20 cellular contexts compared by ENCODE assay signal in genomic region chr4:75953509-75953908, GRCh38. TPM values are rescaled to one million over a fixed set of nuclear protein-coding genes. Genes with fewer than 3 reads are reported as not detected.
A peak's percentile ranks its signal among the peaks of the same experiment; 100 is the strongest.
DNase-seq lines count a peak whose midpoint lies in the region; ATAC-seq and TF ChIP-seq lines count a peak whose summit lies in the region.
"Had no signal": no experiment of that assay in that cellular context is flagged by ENCODE, and none has a peak within 500 bp of the region (broad histone marks: within the 10 kb centered on the region; RNA-seq: fewer than 3 reads in every experiment).

No MANE protein-coding gene starts in this region.

- no peaks in the 10 kb centered on the region for H3K4me1 ChIP-seq in left ventricle myocardium inferior
- no peaks in the 10 kb centered on the region for H3K4me1 ChIP-seq in suprapubic skin

- TF ChIP-seq POLR2A in suprapubic skin (IDR thresholded peaks at IDR 0.05): no peak

- H3K4me3 ChIP-seq in left ventricle myocardium inferior: no peak overlapping the region
- H3K4me3 ChIP-seq in suprapubic skin: no peak overlapping the region
- H3K4me3 ChIP-seq: K562 had no signal

- ATAC-seq in left ventricle myocardium superior (peak; percentile 52), activated B cell treated with CpG ODN at 0.5 μM for 24 hours (ENCODE audit: low read depth) (no peak), memory B cell (ENCODE audit: low read depth) (no peak)
- ATAC-seq: K562 had no signal

- no peaks in the 10 kb centered on the region for H3K9me3 Mint-ChIP-seq in activated B cell treated with CpG ODN at 0.5 μM for 24 hours
- H3K9me3 Mint-ChIP-seq in memory B cell: no peaks in the 10 kb centered on the region

- TF ChIP-seq EP300 in suprapubic skin (IDR thresholded peaks at IDR 0.05): no peak

- H3K27me3 Mint-ChIP-seq in activated B cell treated with CpG ODN at 0.5 μM for 24 hours (no peaks in the 10 kb centered on the region), memory B cell (no peaks in the 10 kb centered on the region)

- TF ChIP-seq CTCF in left ventricle myocardium inferior (IDR thresholded peaks at IDR 0.05; ENCODE audit: borderline replicate concordance) (no peak), activated B cell treated with CpG ODN at 0.5 μM for 24 hours (IDR thresholded peaks at IDR 0.05) (no peak), suprapubic skin (IDR thresholded peaks at IDR 0.05) (no peak)

- H3K27me3 ChIP-seq in left ventricle myocardium inferior (ENCODE audit: low read depth) (no peaks in the 10 kb centered on the region), suprapubic skin (no peaks in the 10 kb centered on the region)

- H3K4me1 Mint-ChIP-seq in activated B cell treated with CpG ODN at 0.5 μM for 24 hours (peaks cover 25% of the 10 kb centered on the region), memory B cell (peaks cover 12% of the 10 kb centered on the region)

- CTCF ChIA-PET in activated B cell treated with CpG ODN at 0.5 μM for 24 hours (lab: Charles Lee): interaction anchor here (1.1 kb wide), 1 partner anchor 58 kb away, joined by 3 read pairs; no protein-coding TSS in a partner anchor

- H3K27ac ChIP-seq in left ventricle myocardium inferior (replicated peaks) (no peak overlapping the region), suprapubic skin (no peak overlapping the region)
- H3K27ac ChIP-seq: C4-2B had no signal

- peaks cover 93% of the 10 kb centered on the region for H3K36me3 Mint-ChIP-seq in activated B cell treated with CpG ODN at 0.5 μM for 24 hours (ENCODE audit: low read depth)
- peaks cover 36% of the 10 kb centered on the region for H3K36me3 Mint-ChIP-seq in memory B cell

- H3K27ac Mint-ChIP-seq in activated B cell treated with CpG ODN at 0.5 μM for 24 hours (peak overlapping the region; percentile 41), memory B cell (peak overlapping the region; percentile 45)

- H3K4me3 Mint-ChIP-seq in activated B cell treated with CpG ODN at 0.5 μM for 24 hours: no peak overlapping the region
- H3K4me3 Mint-ChIP-seq in memory B cell: no peak overlapping the region

- WGBS in suprapubic skin: 61% methylated on average over 2 of the region's 2 CpGs

- intact Hi-C loops in left ventricle myocardium superior (cut with micrococcal nuclease): no loop called here
- intact Hi-C loops in left ventricle myocardium inferior (cut with micrococcal nuclease): no loop called here
- intact Hi-C loops in activated B cell treated with CpG ODN at 0.5 μM for 24 hours (cut with micrococcal nuclease): loop anchor here (5.0 kb wide), 1 partner anchor 36 kb away; no protein-coding TSS in a partner anchor

- H3K9me3 ChIP-seq in left ventricle myocardium inferior (replicated peaks) (no peaks in the 10 kb centered on the region), suprapubic skin (no peaks in the 10 kb centered on the region)

- DNase-seq in left ventricle myocardium superior (no peak), left ventricle myocardium inferior (no peak), activated B cell treated with CpG ODN at 0.5 μM for 24 hours (no peak), memory B cell (ENCODE audit: low spot score in 2 of 2) (no peak), HCEC 1CT (no peak), suprapubic skin (ENCODE audit: low spot score in 2 of 2) (no peak), globus pallidus (ENCODE audit: low spot score) (no peak)
- DNase-seq: ACHN, DMS79, GOT3, MV-4-11, NCI-H187, NCI-H2107, NCI-H510A, NCI-H774, OCI-M1, RPMI8226, SIG-M5 had no signal

- H3K36me3 ChIP-seq in left ventricle myocardium inferior (peaks cover 99% of the 10 kb centered on the region), suprapubic skin (peaks cover 91% of the 10 kb centered on the region)

- POLR2A ChIA-PET in activated B cell treated with CpG ODN at 0.5 μM for 24 hours (lab: Charles Lee): interaction anchor here (0.9 kb wide), 1 partner anchor 13 kb away, joined by 6 read pairs; the partner anchor contains the start of gene NAAA

RNA-seq across cellular contexts. Expression of gene NAAA, which starts 12.7 kb away (rescaled TPM):
- total RNA-seq in left ventricle myocardium superior: 11.5 TPM
- total RNA-seq in left ventricle myocardium inferior: 12.9 TPM
- 27.7 and 31.1 TPM in 2 replicates for total RNA-seq in activated B cell treated with CpG ODN at 0.5 μM for 24 hours
- 10 to 100 TPM; 26.9 to 68.6 (median 47.0) TPM for total RNA-seq in suprapubic skin

RNA-seq across cellular contexts. Expression of gene SDAD1, which starts 37.2 kb away (rescaled TPM):
- 18.4 TPM for total RNA-seq in left ventricle myocardium superior
- 18.0 TPM for total RNA-seq in left ventricle myocardium inferior
- 63.8 and 67.0 TPM in 2 replicates for total RNA-seq in activated B cell treated with CpG ODN at 0.5 μM for 24 hours
- 10 to 100 TPM; 29.2 to 32.9 (median 31.1) TPM for total RNA-seq in suprapubic skin

RNA-seq across cellular contexts. Expression of gene PPEF2, which starts 51.3 kb away (rescaled TPM):
- total RNA-seq in left ventricle myocardium superior (not detected), left ventricle myocardium inferior (not detected), activated B cell treated with CpG ODN at 0.5 μM for 24 hours (0.17 and 0.35 TPM in 2 replicates), suprapubic skin (not detected)
- total RNA-seq: K562 had no signal

RNA-seq across cellular contexts. Expression of gene CXCL9, which starts 53.8 kb away (rescaled TPM):
- total RNA-seq in left ventricle myocardium superior: 0.35 TPM
- total RNA-seq in left ventricle myocardium inferior: 0.22 TPM
- total RNA-seq in activated B cell treated with CpG ODN at 0.5 μM for 24 hours: not detected in 2 replicates
- total RNA-seq in suprapubic skin: under 1 TPM in 3 of 4 donors, not detected in 1; 0.19 to 0.48 (median 0.34) TPM
- total RNA-seq: K562 had no signal
